In the genomic region with DNA sequence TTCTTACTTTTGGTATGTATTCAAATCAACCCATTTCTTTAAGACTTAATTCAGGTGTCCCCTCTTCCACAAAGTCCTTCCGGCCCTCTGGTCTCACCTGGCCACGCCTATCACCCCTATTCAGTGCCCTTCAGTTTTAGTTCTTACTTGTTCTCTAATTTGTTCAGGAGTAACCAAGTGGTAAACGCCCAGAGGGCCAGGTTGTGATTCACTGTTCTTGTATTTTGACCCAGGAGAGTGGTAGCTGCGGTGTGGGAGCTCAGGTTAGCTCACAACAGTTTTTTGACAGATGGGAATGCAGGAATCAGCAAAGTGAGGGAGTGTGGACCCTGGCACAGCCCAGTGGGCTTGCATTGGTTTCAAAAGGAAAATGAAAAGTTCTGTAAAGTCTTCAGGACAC, we compare ENCODE assay signal across 11 cellular contexts.
DNase-seq lines count a peak whose midpoint lies in the region; ATAC-seq and TF ChIP-seq lines count a peak whose summit lies in the region.
"Had no signal": no experiment of that assay in that cellular context is flagged by ENCODE, and none has a peak within 500 bp of the region (broad histone marks: within the 10 kb centered on the region; RNA-seq: fewer than 3 reads in every experiment).

No MANE protein-coding gene starts in this region.

- no peaks in the 10 kb centered on the region for H3K9me3 ChIP-seq in esophagus squamous epithelium
- H3K9me3 ChIP-seq: SJCRH30, transverse colon had no signal

- H3K27me3 Mint-ChIP-seq in activated CD8-positive, alpha-beta memory T cell treated with anti-CD3 and anti-CD28 coated beads, Interleukin-2, amount 10 ng/mL, durations not matched to agents 7 days and 5 days: no peaks in the 10 kb centered on the region
- no peaks in the 10 kb centered on the region for H3K27me3 Mint-ChIP-seq in activated B cell treated with CpG ODN at 0.5 μM for 24 hours
- H3K27me3 Mint-ChIP-seq in stimulated activated naive CD8-positive, alpha-beta T cell treated with anti-CD3 and anti-CD28 coated beads, Interleukin-15, amount 100 ng/mL, for 72 hours: no peaks in the 10 kb centered on the region

- H3K27ac Mint-ChIP-seq in activated CD8-positive, alpha-beta memory T cell treated with anti-CD3 and anti-CD28 coated beads, Interleukin-2, amount 10 ng/mL, durations not matched to agents 7 days and 5 days: peak overlapping the region; percentile 39
- peak overlapping the region; percentile 70 for H3K27ac Mint-ChIP-seq in activated B cell treated with CpG ODN at 0.5 μM for 24 hours
- H3K27ac Mint-ChIP-seq in stimulated activated naive CD8-positive, alpha-beta T cell treated with anti-CD3 and anti-CD28 coated beads, Interleukin-15, amount 100 ng/mL, for 72 hours: peak overlapping the region in 1 of 2 donors; percentile 35

- POLR2A ChIA-PET in activated B cell treated with CpG ODN at 0.5 μM for 24 hours (lab: Charles Lee): interaction anchor here (0.9 to 1.7 kb wide), 8 partner anchors 10 to 160 kb away, joined by 3 to 6 read pairs (median 4); a partner anchor contains a TSS

- no peaks in the 10 kb centered on the region for H3K27me3 ChIP-seq in esophagus squamous epithelium
- H3K27me3 ChIP-seq: SJCRH30, transverse colon had no signal

- peaks cover 36% of the 10 kb centered on the region for H3K4me1 Mint-ChIP-seq in activated CD8-positive, alpha-beta memory T cell treated with anti-CD3 and anti-CD28 coated beads, Interleukin-2, amount 10 ng/mL, durations not matched to agents 7 days and 5 days
- peaks cover 61% of the 10 kb centered on the region for H3K4me1 Mint-ChIP-seq in activated B cell treated with CpG ODN at 0.5 μM for 24 hours
- peaks cover 56% of the 10 kb centered on the region for H3K4me1 Mint-ChIP-seq in stimulated activated naive CD8-positive, alpha-beta T cell treated with anti-CD3 and anti-CD28 coated beads, Interleukin-15, amount 100 ng/mL, for 72 hours

- no peak for ATAC-seq in activated CD8-positive, alpha-beta memory T cell treated with anti-CD3 and anti-CD28 coated beads, Interleukin-2, amount 10 ng/mL, durations not matched to agents 7 days and 5 days
- ATAC-seq in activated B cell treated with CpG ODN at 0.5 μM for 24 hours (ENCODE audit: low read depth): no peak
- ATAC-seq in stimulated activated naive CD8-positive, alpha-beta T cell treated with anti-CD3 and anti-CD28 coated beads, Interleukin-15, amount 100 ng/mL, for 72 hours: no peak

- no peak for TF ChIP-seq POLR2A in esophagus squamous epithelium (IDR thresholded peaks at IDR 0.05)

- peaks cover 9 to 47% (median 23%) of the 10 kb centered on the region in 3 donors for H3K4me1 ChIP-seq in esophagus squamous epithelium
- H3K4me1 ChIP-seq: SJCRH30 had no signal

- H3K27ac ChIP-seq in esophagus squamous epithelium: peak overlapping the region; percentile 25 to 79 (median 48)
- H3K27ac ChIP-seq: SJCRH30, transverse colon had no signal

- H3K4me3 ChIP-seq in esophagus squamous epithelium: no peak overlapping the region
- H3K4me3 ChIP-seq: SJCRH30, transverse colon had no signal

- TF ChIP-seq CTCF in activated B cell treated with CpG ODN at 0.5 μM for 24 hours (IDR thresholded peaks at IDR 0.05) (no peak), esophagus squamous epithelium (IDR thresholded peaks at IDR 0.05) (no peak)

- peaks cover 6% of the 10 kb centered on the region for H3K36me3 Mint-ChIP-seq in activated CD8-positive, alpha-beta memory T cell treated with anti-CD3 and anti-CD28 coated beads, Interleukin-2, amount 10 ng/mL, durations not matched to agents 7 days and 5 days
- H3K36me3 Mint-ChIP-seq in activated B cell treated with CpG ODN at 0.5 μM for 24 hours (ENCODE audit: low read depth): peaks cover 58% of the 10 kb centered on the region

- intact Hi-C loops in activated B cell treated with CpG ODN at 0.5 μM for 24 hours (cut with micrococcal nuclease) (loop anchor here (5.0 to 10.0 kb wide), 2 partner anchors 293 to 435 kb away; no protein-coding TSS in a partner anchor), esophagus squamous epithelium (cut with DNase I) (no loop called here)

- CTCF ChIA-PET in activated CD8-positive, alpha-beta memory T cell treated with anti-CD3 and anti-CD28 coated beads, Interleukin-2, amount 10 ng/mL, durations not matched to agents 7 days and 5 days (lab: Charles Lee): interaction anchor here (0.6 to 10.1 kb wide), 47 partner anchors 10 to 436 kb away, joined by 3 to 119 read pairs (median 4); a partner anchor contains a TSS
- CTCF ChIA-PET in activated B cell treated with CpG ODN at 0.5 μM for 24 hours (lab: Charles Lee): interaction anchor here (0.6 to 6.8 kb wide), 22 partner anchors 9 to 436 kb away, joined by 3 to 98 read pairs (median 4); a partner anchor contains a TSS

- no peak overlapping the region for H3K4me3 Mint-ChIP-seq in activated CD8-positive, alpha-beta memory T cell treated with anti-CD3 and anti-CD28 coated beads, Interleukin-2, amount 10 ng/mL, durations not matched to agents 7 days and 5 days
- peak overlapping the region; percentile 32 for H3K4me3 Mint-ChIP-seq in activated B cell treated with CpG ODN at 0.5 μM for 24 hours
- H3K4me3 Mint-ChIP-seq in stimulated activated naive CD8-positive, alpha-beta T cell treated with anti-CD3 and anti-CD28 coated beads, Interleukin-15, amount 100 ng/mL, for 72 hours: peak overlapping the region; percentile 4 to 17

- H3K36me3 ChIP-seq in esophagus squamous epithelium: no peaks in the 10 kb centered on the region
- H3K36me3 ChIP-seq: SJCRH30, transverse colon had no signal

- WGBS in esophagus squamous epithelium, 2 donors: 27 to 57% methylated on average over 4 of the region's 4 CpGs

- H3K9me3 Mint-ChIP-seq in activated CD8-positive, alpha-beta memory T cell treated with anti-CD3 and anti-CD28 coated beads, Interleukin-2, amount 10 ng/mL, durations not matched to agents 7 days and 5 days (ENCODE audit: low read depth): no peaks in the 10 kb centered on the region
- H3K9me3 Mint-ChIP-seq in activated B cell treated with CpG ODN at 0.5 μM for 24 hours: no peaks in the 10 kb centered on the region
- no peaks in the 10 kb centered on the region for H3K9me3 Mint-ChIP-seq in stimulated activated naive CD8-positive, alpha-beta T cell treated with anti-CD3 and anti-CD28 coated beads, Interleukin-15, amount 100 ng/mL, for 72 hours

- DNase-seq in activated CD8-positive, alpha-beta memory T cell treated with anti-CD3 and anti-CD28 coated beads, Interleukin-2, amount 10 ng/mL, durations not matched to agents 7 days and 5 days: no peak
- no peak for DNase-seq in activated CD8-positive, alpha-beta memory T cell treated with anti-CD3 and anti-CD28 coated beads, Interleukin-2, amount 50 U/mL, for 4 hours
- DNase-seq in activated B cell treated with CpG ODN at 0.5 μM for 24 hours: no peak
- no peak for DNase-seq in esophagus squamous epithelium (lab: John Stamatoyannopoulos, UW)
- DNase-seq in stimulated activated naive CD8-positive, alpha-beta T cell treated with anti-CD3 and anti-CD28 coated beads, Interleukin-15, amount 100 ng/mL, for 72 hours: no peak
- no peak for DNase-seq in occipital lobe (lab: John Stamatoyannopoulos, UW)
- DNase-seq in GM19238 (ENCODE audit: insufficient read length, low spot score): no peak
- no peak for DNase-seq in cerebellar cortex (ENCODE audit: low spot score)
- DNase-seq: NCI-H2227 treated with DMSO at 0.1 percent for 48 hours had no signal
